ENCODE assay signal across 8 cellular contexts in the genomic region with DNA sequence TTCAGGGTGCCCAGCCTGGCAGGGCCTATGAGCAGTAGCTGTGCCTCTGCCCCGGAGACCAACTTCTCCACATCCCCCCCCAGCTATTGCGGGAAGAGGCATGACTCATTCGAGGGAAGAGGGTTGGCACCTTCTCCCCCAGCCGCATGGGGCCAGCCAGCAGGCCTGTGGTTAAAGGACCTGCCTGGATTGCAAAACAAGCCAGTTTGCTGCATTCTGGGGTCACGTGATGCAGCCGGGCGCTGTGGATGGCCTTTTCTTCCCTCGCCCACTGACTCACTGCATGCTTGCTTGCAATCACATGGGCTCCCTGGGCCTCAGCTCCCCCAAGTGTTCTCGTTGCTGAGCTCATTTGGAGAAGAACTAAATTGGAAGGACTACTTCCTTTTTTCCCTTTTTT.
DNase-seq lines count a peak whose midpoint lies in the region; ATAC-seq, FAIRE-seq and TF ChIP-seq lines count a peak whose summit lies in the region.

No MANE protein-coding gene starts in this region.

- H3K27me3 ChIP-seq in A673 (replicated peaks; ENCODE audit: insufficient read depth, low read depth, low read length, poor library complexity) = no peaks in the 10 kb centered on the region
- no peaks in the 10 kb centered on the region for H3K27me3 ChIP-seq in gastrocnemius medialis

- intact Hi-C loops in A673 (cut with micrococcal nuclease; ENCODE audit: unreplicated experiment) (no loop called here), left cardiac atrium (cut with DNase I) (no loop called here), gastrocnemius medialis (cut with DNase I; ENCODE audit: low total_unique reads) (no loop called here)

- DNase-seq in A673 (ENCODE audit: low spot score) = peak; percentile 82
- DNase-seq in HTR-8/SVneo (ENCODE audit: insufficient read length, low spot score) = peak; percentile 83
- peak; percentile 87 for DNase-seq in left cardiac atrium
- peak; percentile 84 to 88 for DNase-seq in gastrocnemius medialis

- ATAC-seq in activated T-helper 17 cell treated with anti-CD3 and anti-CD28 coated beads, Interleukin-2, amount 50 U/mL, for 72 hours (replicated peaks) = peak; percentile 12
- ATAC-seq in left cardiac atrium = peak; percentile 90 to 91
- ATAC-seq in gastrocnemius medialis = peak; percentile 81 to 89
- no peak for ATAC-seq in HG03097 (IDR thresholded peaks at IDR 0.05; ENCODE audit: low FRiP score, unreplicated experiment)
- ATAC-seq in HG03025 (IDR thresholded peaks at IDR 0.05; ENCODE audit: low FRiP score, unreplicated experiment) = no peak
- ATAC-seq in HG03095 (IDR thresholded peaks at IDR 0.05; ENCODE audit: unreplicated experiment) = no peak

- H3K4me3 Mint-ChIP-seq in activated T-helper 17 cell treated with anti-CD3 and anti-CD28 coated beads, Interleukin-2, amount 50 U/mL, for 72 hours = no peak overlapping the region

- TF ChIP-seq CTCF in A673 (conservative IDR thresholded peaks at IDR 0.05; ENCODE audit: low read depth, low read length) (no peak), gastrocnemius medialis (IDR thresholded peaks at IDR 0.05 in 4 of 5, conservative IDR thresholded peaks at IDR 0.05 in 1 of 5) (no peak)

- no TSS peak for BruUV-seq in A673 (replicated peaks; lab: Mats Ljungman, UMichigan)

- H3K4me1 Mint-ChIP-seq in activated T-helper 17 cell treated with anti-CD3 and anti-CD28 coated beads, Interleukin-2, amount 50 U/mL, for 72 hours = no peaks in the 10 kb centered on the region

- no peak for TF ChIP-seq POLR2A in gastrocnemius medialis (IDR thresholded peaks at IDR 0.05)

- no peak overlapping the region for H3K27ac Mint-ChIP-seq in activated T-helper 17 cell treated with anti-CD3 and anti-CD28 coated beads, Interleukin-2, amount 50 U/mL, for 72 hours

- no peaks in the 10 kb centered on the region for H3K27me3 Mint-ChIP-seq in activated T-helper 17 cell treated with anti-CD3 and anti-CD28 coated beads, Interleukin-2, amount 50 U/mL, for 72 hours

- in situ Hi-C loops in gastrocnemius medialis (cut with MboI; ENCODE audit: low sequenced_read_pairs in 4 of 4) = loop anchor here in 1 of 4 donors (25.0 kb wide), 1 partner anchor 619 kb away; no protein-coding TSS in a partner anchor

- no peaks in the 10 kb centered on the region for H3K36me3 Mint-ChIP-seq in activated T-helper 17 cell treated with anti-CD3 and anti-CD28 coated beads, Interleukin-2, amount 50 U/mL, for 72 hours (ENCODE audit: low read depth)

- no peak overlapping the region for H3K27ac ChIP-seq in A673 (ENCODE audit: low read depth, low read length, poor library complexity, severe bottlenecking)
- no peak overlapping the region for H3K27ac ChIP-seq in gastrocnemius medialis

- H3K4me3 ChIP-seq in A673 (ENCODE audit: low read depth, low read length, poor library complexity, severe bottlenecking) = no peak overlapping the region
- H3K4me3 ChIP-seq in gastrocnemius medialis = no peak overlapping the region

- FAIRE-seq in HTR-8/SVneo (lab: Jason Lieb, UNC) = no peak

- CTCF ChIA-PET in A673 (lab: Charles Lee) = no interaction called here

- H3K9me3 ChIP-seq in A673 (ENCODE audit: low read depth, low read length, poor library complexity, severe bottlenecking) (no peaks in the 10 kb centered on the region), gastrocnemius medialis (no peaks in the 10 kb centered on the region)

- POLR2A ChIA-PET in A673 (lab: Charles Lee; ENCODE audit: low non-redundant PET) = interaction anchor here (0.6 kb wide), 2 partner anchors 71 to 175 kb away, joined by 3 to 5 read pairs; no protein-coding TSS in a partner anchor

- no peaks in the 10 kb centered on the region for H3K36me3 ChIP-seq in A673 (ENCODE audit: insufficient read depth, low read length, poor library complexity, severe bottlenecking)
- H3K36me3 ChIP-seq in gastrocnemius medialis = no peaks in the 10 kb centered on the region

- H3K9me3 Mint-ChIP-seq in activated T-helper 17 cell treated with anti-CD3 and anti-CD28 coated beads, Interleukin-2, amount 50 U/mL, for 72 hours = no peaks in the 10 kb centered on the region

- no peaks in the 10 kb centered on the region for H3K4me1 ChIP-seq in A673 (ENCODE audit: insufficient read depth, low read length, poor library complexity, severe bottlenecking)
- H3K4me1 ChIP-seq in gastrocnemius medialis = no peaks in the 10 kb centered on the region

Comparison
In these comparisons a context has a peak if more than half of its experiments do, and no peak if none do; other contexts are left out.
1. ATAC-seq: peak in activated T-helper 17 cell treated with anti-CD3 and anti-CD28 coated beads, Interleukin-2, amount 50 U/mL, for 72 hours (single experiment), left cardiac atrium (2 of 2) and gastrocnemius medialis (2 of 2); none in HG03097 (single experiment), HG03025 (single experiment) and HG03095 (single experiment).
2. Peak in every context shown above with its lines, with median percentiles within 50 percentile points of each other: DNase-seq.